Comparison of ENCODE assay signal across 1 cellular context in genomic region chr17:77070888-77071279, GRCh38.
A peak's percentile ranks its signal among the peaks of the same experiment; 100 is the strongest.
TF ChIP-seq lines count a peak whose summit lies in the region.

No MANE protein-coding gene starts in this region.

TF ChIP-seq in K562, 482 proteins besides CTCF, POLR2A, EP300 and RAD21 (continued from another document):
- 0 out of 2 replicates have a peak, but pooled peaks have one; percentile 48 for TF ChIP-seq IRF9 (tag; IDR thresholded peaks at IDR 0.05)
- no peak for TF ChIP-seq GMEB1 (CRISPR knock-in tag; IDR thresholded peaks at IDR 0.05)
- no peak for TF ChIP-seq ZNF280B (CRISPR knock-in tag; IDR thresholded peaks at IDR 0.05)
- no peak for TF ChIP-seq ATF7 (IDR thresholded peaks at IDR 0.05)
- no peak for TF ChIP-seq MXD1 (CRISPR knock-in tag; IDR thresholded peaks at IDR 0.05; ENCODE audit: borderline replicate concordance, poor library complexity, severe bottlenecking)
- no peak for TF ChIP-seq HMBOX1 (IDR thresholded peaks at IDR 0.05)
- no peak for TF ChIP-seq SNAPC5 (CRISPR knock-in tag; IDR thresholded peaks at IDR 0.05)
- TF ChIP-seq SMAD2 (IDR thresholded peaks at IDR 0.05; ENCODE audit: low read depth, low read length) = no peak
- TF ChIP-seq RBM34 (IDR thresholded peaks at IDR 0.05; ENCODE audit: borderline replicate concordance, insufficient read depth, low read length) = no peak
- peak in 1 of 2 experiments; percentile 6; a peak in 1 of 4 replicates for TF ChIP-seq HDAC1 (IDR thresholded peaks at IDR 0.05)
- TF ChIP-seq CHD4 (IDR thresholded peaks at IDR 0.05; ENCODE audit: insufficient read depth, insufficient replicate concordance, low read depth, low read length, poor library complexity, severe bottlenecking) = no peak
- TF ChIP-seq PKNOX1 (IDR thresholded peaks at IDR 0.05) = 0 out of 2 replicates have a peak, but pooled peaks have one; percentile 17
- TF ChIP-seq ZHX1 (conservative IDR thresholded peaks at IDR 0.05; ENCODE audit: low read length) = no peak
- TF ChIP-seq ZNF174 (CRISPR knock-in tag; IDR thresholded peaks at IDR 0.05) = no peak
- no peak for TF ChIP-seq PBX2 (CRISPR knock-in tag; IDR thresholded peaks at IDR 0.05; ENCODE audit: low read depth)
- 0 out of 2 replicates have a peak, but pooled peaks have one; percentile 5 for TF ChIP-seq PBX2 (tag; conservative IDR thresholded peaks at IDR 0.05; ENCODE audit: low read depth)
- peak; percentile 95 for TF ChIP-seq PRDM10 (IDR thresholded peaks at IDR 0.05; ENCODE audit: partially characterized antibody)
- peak; percentile 70 for TF ChIP-seq DPF2 (IDR thresholded peaks at IDR 0.05)
- peak; percentile 6; the same call in 1 of the 2 replicates for TF ChIP-seq ZNF384 (IDR thresholded peaks at IDR 0.05; ENCODE audit: low read depth, low read length)
- TF ChIP-seq HOXB6 (CRISPR knock-in tag; IDR thresholded peaks at IDR 0.05; ENCODE audit: borderline replicate concordance) = no peak
- TF ChIP-seq ZNF644 (tag; IDR thresholded peaks at IDR 0.05; ENCODE audit: low read depth) = 0 out of 2 replicates have a peak, but pooled peaks have one; percentile 16
